In genomic region chr4:99668472-99668871, GRCh38 we compare ENCODE assay signal across 25 cellular contexts. TPM values are rescaled to one million over a fixed set of nuclear protein-coding genes. Genes with fewer than 3 reads are reported as not detected.
A peak's percentile ranks its signal among the peaks of the same experiment; 100 is the strongest.
DNase-seq lines count a peak whose midpoint lies in the region; ATAC-seq and TF ChIP-seq lines count a peak whose summit lies in the region.
"Had no signal": no experiment of that assay in that cellular context is flagged by ENCODE, and none has a peak within 500 bp of the region (broad histone marks: within the 10 kb centered on the region; RNA-seq: fewer than 3 reads in every experiment).

No MANE protein-coding gene starts in this region.

- H3K27ac Mint-ChIP-seq in nephron progenitor cell: peak overlapping the region; percentile 46
- H3K27ac Mint-ChIP-seq in CD8-positive, alpha-beta memory T cell: no peak overlapping the region
- H3K27ac Mint-ChIP-seq: CD14-positive monocyte, IgD-negative memory B cell had no signal

- H3K4me3 ChIP-seq in heart right ventricle: no peak overlapping the region
- H3K4me3 ChIP-seq in testis: no peak overlapping the region
- H3K4me3 ChIP-seq in CD8-positive, alpha-beta memory T cell (ENCODE audit: low read length): no peak overlapping the region

- no peak overlapping the region for H3K4me3 Mint-ChIP-seq in nephron progenitor cell
- no peak overlapping the region for H3K4me3 Mint-ChIP-seq in CD8-positive, alpha-beta memory T cell
- H3K4me3 Mint-ChIP-seq: CD14-positive monocyte, IgD-negative memory B cell had no signal

- peaks cover 2% of the 10 kb centered on the region for H3K27me3 Mint-ChIP-seq in nephron progenitor cell (ENCODE audit: low read depth, poor library complexity)
- peaks cover 10 to 57% of the 10 kb centered on the region in 2 donors for H3K27me3 Mint-ChIP-seq in CD8-positive, alpha-beta memory T cell

- H3K4me1 Mint-ChIP-seq in nephron progenitor cell: peaks cover 22% of the 10 kb centered on the region
- no peaks in the 10 kb centered on the region for H3K4me1 Mint-ChIP-seq in CD8-positive, alpha-beta memory T cell
- H3K4me1 Mint-ChIP-seq: CD14-positive monocyte, IgD-negative memory B cell had no signal

- WGBS in heart right ventricle, 2 donors: 67 to 74% methylated on average over 1 of the region's 1 CpG
- 29 to 61% methylated on average over 1 of the region's 1 CpG for WGBS in testis, 2 donors

- peaks cover 30% of the 10 kb centered on the region for H3K9me3 Mint-ChIP-seq in nephron progenitor cell
- H3K9me3 Mint-ChIP-seq in CD8-positive, alpha-beta memory T cell: peaks cover 11 to 23% (median 19%) of the 10 kb centered on the region in 5 donors

- ATAC-seq in Right ventricle myocardium inferior (peak; percentile 44), heart right ventricle (peak in 6 of 8 donors; percentile 15 to 56 (median 44)), esophagus mucosa (no peak)

- POLR2A ChIA-PET in RWPE1 (lab: Yijun Ruan, JAX; ENCODE audit: low non-redundant PET): no interaction called here
- POLR2A ChIA-PET in CD8-positive, alpha-beta memory T cell (lab: Charles Lee): no interaction called here

- peaks cover 14% of the 10 kb centered on the region for H3K36me3 Mint-ChIP-seq in nephron progenitor cell (ENCODE audit: low read depth)
- H3K36me3 Mint-ChIP-seq in CD8-positive, alpha-beta memory T cell: peaks cover 0 to 9% (median 0%) of the 10 kb centered on the region in 3 donors
- H3K36me3 Mint-ChIP-seq: CD14-positive monocyte had no signal

- TF ChIP-seq POLR2A in testis (IDR thresholded peaks at IDR 0.05): no peak

- intact Hi-C loops in Right ventricle myocardium inferior (cut with DNase I) (loop anchor here (5.0 kb wide), 1 partner anchor 106 kb away; the partner anchor contains the start of gene TRMT10A), cardiac septum (cut with DNase I) (no loop called here), heart right ventricle (cut with DNase I) (loop anchor here in 1 of 10 donors (5.0 kb wide), 1 partner anchor 54 kb away; no protein-coding TSS in a partner anchor), testis (cut with DNase I; ENCODE audit: low total_unique reads) (no loop called here)

- TF ChIP-seq CTCF in heart right ventricle (IDR thresholded peaks at IDR 0.05): no peak
- TF ChIP-seq CTCF in nephron progenitor cell (IDR thresholded peaks at IDR 0.05): no peak
- no peak for TF ChIP-seq CTCF in testis (IDR thresholded peaks at IDR 0.05)
- TF ChIP-seq CTCF in RWPE1 (conservative IDR thresholded peaks at IDR 0.05; ENCODE audit: low read depth): no peak

- H3K27ac ChIP-seq in heart right ventricle (peak overlapping the region in 4 of 10 donors; percentile 10 to 42 (median 26)), testis (peak overlapping the region in 1 of 2 donors; percentile 51), RWPE1 (no peak overlapping the region)
- H3K27ac ChIP-seq in CD8-positive, alpha-beta memory T cell (ENCODE audit: low read depth, low read length): no peak overlapping the region
- H3K27ac ChIP-seq: 22Rv1, KMS-11 had no signal

- H3K36me3 ChIP-seq in heart right ventricle: no peaks in the 10 kb centered on the region
- no peaks in the 10 kb centered on the region for H3K36me3 ChIP-seq in testis (ENCODE audit: low read depth, missing control alignments)
- H3K36me3 ChIP-seq in CD8-positive, alpha-beta memory T cell (ENCODE audit: insufficient read depth, low read length): no peaks in the 10 kb centered on the region
- H3K36me3 ChIP-seq: BE2C had no signal

- no peaks in the 10 kb centered on the region for H3K27me3 ChIP-seq in heart right ventricle
- H3K27me3 ChIP-seq in testis: no peaks in the 10 kb centered on the region
- no peaks in the 10 kb centered on the region for H3K27me3 ChIP-seq in CD8-positive, alpha-beta memory T cell (ENCODE audit: insufficient read depth, low read length, poor library complexity, severe bottlenecking)
- H3K27me3 ChIP-seq: BE2C had no signal

- CTCF ChIA-PET in RWPE1 (lab: Yijun Ruan, JAX): no interaction called here
- CTCF ChIA-PET in CD8-positive, alpha-beta memory T cell (lab: Charles Lee): no interaction called here

- DNase-seq in Right ventricle myocardium inferior (ENCODE audit: missing footprints) (no peak), cardiac septum (ENCODE audit: low spot score) (no peak), heart right ventricle (no peak), nephron progenitor cell (no peak), testis (peak; percentile 73), RWPE1 (ENCODE audit: low spot score) (no peak)
- DNase-seq in CD8-positive, alpha-beta memory T cell: no peak
- DNase-seq: BE2C, Calu3, DMS79 treated with DMSO at 0.1 percent for 48 hours, GF-D8, HCEC 1CT, NCI-H1048, NCI-H1417, NCI-H1694, NCI-H2029 treated with DMSO at 0.1 percent for 48 hours, NCI-H2227 treated with DMSO at 0.1 percent for 48 hours, NCI-H748 treated with DMSO at 0.1 percent for 48 hours, SHP77 had no signal

- H3K4me1 ChIP-seq in heart right ventricle (peaks cover 0 to 39% (median 9%) of the 10 kb centered on the region in 9 donors), testis (peaks cover 27% of the 10 kb centered on the region)
- no peaks in the 10 kb centered on the region for H3K4me1 ChIP-seq in CD8-positive, alpha-beta memory T cell (ENCODE audit: insufficient read depth, low read length)
- H3K4me1 ChIP-seq: BE2C had no signal

- H3K9me3 ChIP-seq in heart right ventricle: peaks cover 0 to 24% (median 13%) of the 10 kb centered on the region in 11 donors
- no peaks in the 10 kb centered on the region for H3K9me3 ChIP-seq in testis
- H3K9me3 ChIP-seq in CD8-positive, alpha-beta memory T cell (ENCODE audit: low read length): no peaks in the 10 kb centered on the region
- H3K9me3 ChIP-seq: BE2C had no signal

RNA-seq across cellular contexts. Expression of gene C4orf54, which starts 10.8 kb away (rescaled TPM):
- total RNA-seq in Right ventricle myocardium inferior (6.4 TPM), cardiac septum (1.3 TPM), heart right ventricle (1 to 10 TPM in 8 of 10 donors, under 1 TPM in 2; 0.68 to 9.3 (median 1.6) TPM), testis (under 1 TPM; 0.39 to 0.81 TPM), esophagus mucosa (not detected)
- polyA plus RNA-seq in heart right ventricle (10 to 100 TPM in 1 of 2 donors, under 1 TPM in 1; 0.80 to 14.4 TPM), testis (ENCODE audit: insufficient read depth, low read depth, low replicate concordance) (0.46 TPM)
- total RNA-seq in CD8-positive, alpha-beta memory T cell: not detected
- polyA plus RNA-seq in CD8-positive, alpha-beta memory T cell: not detected
- total RNA-seq: Calu3, H1 had no signal
- polyA plus RNA-seq: CD14-positive monocyte, H1, IgD-negative memory B cell had no signal
